ENCODE assay signal across 18 cellular contexts in genomic region chr3:122251428-122251827, GRCh38.
"Had no signal": no experiment of that assay in that cellular context is flagged by ENCODE, and none has a peak within 500 bp of the region (broad histone marks: within the 10 kb centered on the region; RNA-seq: fewer than 3 reads in every experiment).

No MANE protein-coding gene starts in this region.

- H3K4me3 Mint-ChIP-seq: activated CD4-positive, alpha-beta T cell treated with anti-CD3 and anti-CD28 coated beads for 36 hours; activated CD8-positive, alpha-beta T cell treated with anti-CD3 and anti-CD28 coated beads for 36 hours; activated naive CD8-positive, alpha-beta T cell; naive thymus-derived CD4-positive, alpha-beta T cell; stimulated activated effector memory CD8-positive, alpha-beta T cell treated with anti-CD3 and anti-CD28 coated beads, Interleukin-12 subunit alpha, Interleukin-12 subunit beta, amount 100 ng/mL, for 72 hours had no signal

- H3K36me3 Mint-ChIP-seq: activated naive CD8-positive, alpha-beta T cell; naive thymus-derived CD4-positive, alpha-beta T cell; stimulated activated effector memory CD8-positive, alpha-beta T cell treated with anti-CD3 and anti-CD28 coated beads, Interleukin-12 subunit alpha, Interleukin-12 subunit beta, amount 100 ng/mL, for 72 hours had no signal

- H3K27ac ChIP-seq: hepatocyte, thyroid gland, WERI-Rb-1 had no signal

- H3K4me2 ChIP-seq: hepatocyte had no signal

- H3K27me3 Mint-ChIP-seq: activated CD8-positive, alpha-beta T cell treated with anti-CD3 and anti-CD28 coated beads for 36 hours had no signal

- H3K79me2 ChIP-seq: hepatocyte had no signal

- DNase-seq: activated CD4-positive, alpha-beta T cell treated with anti-CD3 and anti-CD28 coated beads for 36 hours; activated CD8-positive, alpha-beta T cell treated with anti-CD3 and anti-CD28 coated beads for 36 hours; activated gamma-delta T cell; activated T-cell treated with anti-CD3 and anti-CD28 coated beads, Interleukin-2, amount 50 U/mL, for 48 hours; amniotic stem cell; erythroblast; islet precursor cell; naive thymus-derived CD4-positive, alpha-beta T cell; posterior cingulate gyrus; retina; stimulated activated CD4-positive, alpha-beta T cell treated with anti-CD3 and anti-CD28 coated beads, Interleukin-12 subunit alpha, Interleukin-12 subunit beta, amount 100 ng/mL, for 4 hours; stimulated activated CD4-positive, alpha-beta T cell treated with anti-CD3 and anti-CD28 coated beads, Interleukin-2, amount 100 ng/mL, for 24 hours; thyroid gland; WERI-Rb-1 had no signal

- H3K27me3 ChIP-seq: hepatocyte, thyroid gland had no signal

- H3K36me3 ChIP-seq: thyroid gland, WERI-Rb-1 had no signal

- H3K4me1 ChIP-seq: thyroid gland had no signal

- H3K4me3 ChIP-seq: hepatocyte, thyroid gland had no signal

- ATAC-seq: activated CD4-positive, alpha-beta T cell treated with anti-CD3 and anti-CD28 coated beads for 36 hours; activated CD8-positive, alpha-beta T cell treated with anti-CD3 and anti-CD28 coated beads for 36 hours; left lobe of liver; naive thymus-derived CD4-positive, alpha-beta T cell; stimulated activated effector memory CD8-positive, alpha-beta T cell treated with anti-CD3 and anti-CD28 coated beads, Interleukin-12 subunit alpha, Interleukin-12 subunit beta, amount 100 ng/mL, for 72 hours had no signal

- H3K27ac Mint-ChIP-seq: activated CD4-positive, alpha-beta T cell treated with anti-CD3 and anti-CD28 coated beads for 36 hours; activated CD8-positive, alpha-beta T cell treated with anti-CD3 and anti-CD28 coated beads for 36 hours; activated naive CD8-positive, alpha-beta T cell; naive thymus-derived CD4-positive, alpha-beta T cell had no signal

- H3K9me3 Mint-ChIP-seq: activated CD8-positive, alpha-beta T cell treated with anti-CD3 and anti-CD28 coated beads for 36 hours; stimulated activated effector memory CD8-positive, alpha-beta T cell treated with anti-CD3 and anti-CD28 coated beads, Interleukin-12 subunit alpha, Interleukin-12 subunit beta, amount 100 ng/mL, for 72 hours had no signal

- H3K9me3 ChIP-seq: thyroid gland had no signal

- H2AFZ ChIP-seq: hepatocyte had no signal
